ENCODE assay signal across 8 cellular contexts in the genomic region with DNA sequence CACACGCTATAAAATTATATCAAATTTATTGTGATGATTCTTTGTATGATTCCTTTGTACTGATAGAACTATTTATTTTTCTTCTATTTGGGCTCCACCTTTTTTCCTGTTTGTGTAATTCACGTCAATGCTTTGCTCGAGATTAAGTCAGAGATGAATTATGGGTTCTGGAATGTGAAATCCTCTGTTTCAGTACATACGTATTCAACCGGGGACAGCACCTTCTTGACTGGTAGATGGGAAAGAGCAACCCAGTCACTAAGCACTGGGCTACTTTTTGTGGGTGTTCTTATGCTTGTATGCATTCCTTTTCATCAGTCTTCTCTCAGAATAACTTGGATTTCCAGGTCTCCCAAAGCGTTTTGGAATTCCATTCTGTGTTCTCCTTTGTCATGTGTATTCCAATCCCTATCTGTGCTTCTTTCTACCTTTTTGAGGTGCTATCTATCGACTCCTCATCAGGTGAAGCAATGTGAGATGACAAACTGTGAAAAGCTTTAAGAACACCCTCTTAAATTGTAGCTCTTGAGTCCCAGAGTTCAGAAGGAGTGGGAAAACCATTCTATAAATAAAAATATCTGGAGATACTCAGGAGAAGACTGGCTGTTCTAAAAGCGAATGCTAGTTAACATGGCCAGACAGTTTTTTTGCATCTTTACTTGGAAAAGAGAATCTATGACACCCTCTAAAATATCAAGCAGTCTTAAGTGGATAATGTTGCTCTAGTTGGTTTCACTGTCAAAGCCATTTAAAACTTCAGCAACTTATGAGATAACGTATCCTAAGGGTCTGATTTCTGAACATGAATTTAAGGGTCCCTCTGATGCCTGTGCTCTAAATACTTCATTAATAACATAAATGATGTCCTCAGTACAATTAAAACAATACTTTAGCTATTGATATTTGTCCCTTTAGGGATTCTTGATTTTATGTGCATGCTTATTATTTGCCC.
DNase-seq lines count a peak whose midpoint lies in the region; ATAC-seq, FAIRE-seq and TF ChIP-seq lines count a peak whose summit lies in the region.

No MANE protein-coding gene starts in this region.

- no peak overlapping the region for H3K4me3 Mint-ChIP-seq in T-cell

- H3K9me3 Mint-ChIP-seq in T-cell: peaks cover 0 to 7% (median 0%) of the 10 kb centered on the region in 3 donors

- TF ChIP-seq POLR2A in esophagus squamous epithelium (IDR thresholded peaks at IDR 0.05): no peak

- H3K36me3 Mint-ChIP-seq in T-cell: no peaks in the 10 kb centered on the region

- H3K27me3 ChIP-seq in esophagus squamous epithelium: no peaks in the 10 kb centered on the region
- no peaks in the 10 kb centered on the region for H3K27me3 ChIP-seq in effector memory CD4-positive, alpha-beta T cell (replicated peaks; ENCODE audit: control insufficient read depth, insufficient read depth, low read length, poor library complexity, severe bottlenecking)

- H3K27me3 Mint-ChIP-seq in T-cell: no peaks in the 10 kb centered on the region

- peak overlapping the region in 1 of 4 donors; percentile 39 for H3K4me3 ChIP-seq in esophagus squamous epithelium
- H3K4me3 ChIP-seq in skeletal muscle cell (ENCODE audit: low read depth, low read length): no peak overlapping the region
- H3K4me3 ChIP-seq in effector memory CD4-positive, alpha-beta T cell (ENCODE audit: insufficient read depth, low read depth, low read length, poor library complexity, severe bottlenecking): no peak overlapping the region

- ATAC-seq in SK-N-SH treated with all-trans-retinoic acid at 6 μM for 48 hours: peak; percentile 22
- ATAC-seq in T-cell (replicated peaks in 1 of 4): no peak

- peak overlapping the region; percentile 74 to 88 (median 86) for H3K27ac ChIP-seq in esophagus squamous epithelium
- H3K27ac ChIP-seq in effector memory CD4-positive, alpha-beta T cell (ENCODE audit: insufficient read depth, low read length, poor library complexity, severe bottlenecking): no peak overlapping the region

- FAIRE-seq in GM18507 (lab: Jason Lieb, UNC): peak; percentile 47

- DNase-seq in GM18507 (ENCODE audit: extremely low spot score, insufficient read length, low read depth) (no peak), esophagus squamous epithelium (lab: John Stamatoyannopoulos, UW) (no peak), skeletal muscle cell (ENCODE audit: low read depth) (peak; percentile 87), T-cell (no peak), cerebellar nuclear complex (lab: John Stamatoyannopoulos, UW) (no peak), NOMO-1 treated with dmso at 0.1 percent for 144 hours (lab: John Stamatoyannopoulos, UW; ENCODE audit: unreplicated experiment) (no peak)
- no peak for DNase-seq in effector memory CD4-positive, alpha-beta T cell

- CTCF ChIA-PET in T-cell (lab: Charles Lee): no interaction called here

- H3K9me3 ChIP-seq in esophagus squamous epithelium: no peaks in the 10 kb centered on the region
- no peaks in the 10 kb centered on the region for H3K9me3 ChIP-seq in effector memory CD4-positive, alpha-beta T cell (ENCODE audit: control insufficient read depth, low read length)

- H3K36me3 ChIP-seq in esophagus squamous epithelium: no peaks in the 10 kb centered on the region
- no peaks in the 10 kb centered on the region for H3K36me3 ChIP-seq in effector memory CD4-positive, alpha-beta T cell (ENCODE audit: control insufficient read depth, insufficient read depth, low read length)

- no peak overlapping the region for H3K27ac Mint-ChIP-seq in T-cell

- intact Hi-C loops in esophagus squamous epithelium (cut with DNase I): no loop called here

- TF ChIP-seq CTCF in esophagus squamous epithelium (IDR thresholded peaks at IDR 0.05): no peak

- H3K4me1 ChIP-seq in esophagus squamous epithelium: peaks cover 19 to 62% (median 33%) of the 10 kb centered on the region in 3 donors
- no peaks in the 10 kb centered on the region for H3K4me1 ChIP-seq in effector memory CD4-positive, alpha-beta T cell (ENCODE audit: control insufficient read depth, insufficient read depth, low read length, poor library complexity, severe bottlenecking)

- POLR2A ChIA-PET in T-cell (lab: Charles Lee): no interaction called here

- peaks cover 0 to 8% (median 6%) of the 10 kb centered on the region in 3 donors for H3K4me1 Mint-ChIP-seq in T-cell

- 44 to 47% methylated on average over 9 of the region's 9 CpGs for WGBS in esophagus squamous epithelium, 2 donors

TF ChIP-seq in SK-N-SH treated with all-trans-retinoic acid at 6 μM for 48 hours, 23 proteins besides CTCF, POLR2A, EP300 and RAD21 (continues in another document):
- TF ChIP-seq TSHZ2 (CRISPR knock-in tag; IDR thresholded peaks at IDR 0.05): no peak
- TF ChIP-seq TCF4 (CRISPR knock-in tag; IDR thresholded peaks at IDR 0.05; ENCODE audit: borderline replicate concordance): no peak
- no peak for TF ChIP-seq RARB (CRISPR knock-in tag; IDR thresholded peaks at IDR 0.05)
- TF ChIP-seq, protein P1, sequence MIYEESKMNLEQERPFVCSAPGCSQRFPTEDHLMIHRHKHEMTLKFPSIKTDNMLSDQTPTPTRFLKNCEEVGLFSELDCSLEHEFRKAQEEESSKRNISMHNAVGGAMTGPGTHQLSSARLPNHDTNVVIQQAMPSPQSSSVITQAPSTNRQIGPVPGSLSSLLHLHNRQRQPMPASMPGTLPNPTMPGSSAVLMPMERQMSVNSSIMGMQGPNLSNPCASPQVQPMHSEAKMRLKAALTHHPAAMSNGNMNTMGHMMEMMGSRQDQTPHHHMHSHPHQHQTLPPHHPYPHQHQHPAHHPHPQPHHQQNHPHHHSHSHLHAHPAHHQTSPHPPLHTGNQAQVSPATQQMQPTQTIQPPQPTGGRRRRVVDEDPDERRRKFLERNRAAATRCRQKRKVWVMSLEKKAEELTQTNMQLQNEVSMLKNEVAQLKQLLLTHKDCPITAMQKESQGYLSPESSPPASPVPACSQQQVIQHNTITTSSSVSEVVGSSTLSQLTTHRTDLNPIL (CRISPR knock-in tag; IDR thresholded peaks at IDR 0.05; ENCODE audit: low read depth): no peak
- TF ChIP-seq, protein P2, sequence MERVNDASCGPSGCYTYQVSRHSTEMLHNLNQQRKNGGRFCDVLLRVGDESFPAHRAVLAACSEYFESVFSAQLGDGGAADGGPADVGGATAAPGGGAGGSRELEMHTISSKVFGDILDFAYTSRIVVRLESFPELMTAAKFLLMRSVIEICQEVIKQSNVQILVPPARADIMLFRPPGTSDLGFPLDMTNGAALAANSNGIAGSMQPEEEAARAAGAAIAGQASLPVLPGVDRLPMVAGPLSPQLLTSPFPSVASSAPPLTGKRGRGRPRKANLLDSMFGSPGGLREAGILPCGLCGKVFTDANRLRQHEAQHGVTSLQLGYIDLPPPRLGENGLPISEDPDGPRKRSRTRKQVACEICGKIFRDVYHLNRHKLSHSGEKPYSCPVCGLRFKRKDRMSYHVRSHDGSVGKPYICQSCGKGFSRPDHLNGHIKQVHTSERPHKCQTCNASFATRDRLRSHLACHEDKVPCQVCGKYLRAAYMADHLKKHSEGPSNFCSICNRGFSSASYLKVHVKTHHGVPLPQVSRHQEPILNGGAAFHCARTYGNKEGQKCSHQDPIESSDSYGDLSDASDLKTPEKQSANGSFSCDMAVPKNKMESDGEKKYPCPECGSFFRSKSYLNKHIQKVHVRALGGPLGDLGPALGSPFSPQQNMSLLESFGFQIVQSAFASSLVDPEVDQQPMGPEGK (CRISPR knock-in tag; IDR thresholded peaks at IDR 0.05; ENCODE audit: borderline replicate concordance): no peak
- TF ChIP-seq GLIS3 (CRISPR knock-in tag; IDR thresholded peaks at IDR 0.05): no peak
- TF ChIP-seq SNAI2 (CRISPR knock-in tag; IDR thresholded peaks at IDR 0.05): no peak
- no peak for TF ChIP-seq ARNTL (CRISPR knock-in tag; IDR thresholded peaks at IDR 0.05; ENCODE audit: borderline replicate concordance, low read depth)
- TF ChIP-seq CSDC2 (CRISPR knock-in tag; IDR thresholded peaks at IDR 0.05): no peak
- no peak for TF ChIP-seq ISL1 (CRISPR knock-in tag; IDR thresholded peaks at IDR 0.05)
- no peak for TF ChIP-seq ZNF70 (CRISPR knock-in tag; IDR thresholded peaks at IDR 0.05)
- no peak for TF ChIP-seq BACH2 (CRISPR knock-in tag; IDR thresholded peaks at IDR 0.05; ENCODE audit: borderline replicate concordance)
- TF ChIP-seq ESRRG (CRISPR knock-in tag; IDR thresholded peaks at IDR 0.05): no peak
- TF ChIP-seq ZFP3 (CRISPR knock-in tag; IDR thresholded peaks at IDR 0.05): no peak
- TF ChIP-seq OSR1 (CRISPR knock-in tag; IDR thresholded peaks at IDR 0.05): no peak
- no peak for TF ChIP-seq PPARA (CRISPR knock-in tag; IDR thresholded peaks at IDR 0.05; ENCODE audit: borderline replicate concordance)
